Comparison of ENCODE assay signal across 8 cellular contexts in genomic region chr3:69052567-69052898, GRCh38. TPM values are rescaled to one million over a fixed set of nuclear protein-coding genes. Genes with fewer than 3 reads are reported as not detected.
DNase-seq lines count a peak whose midpoint lies in the region; ATAC-seq and TF ChIP-seq lines count a peak whose summit lies in the region.

No MANE protein-coding gene starts in this region.

- intact Hi-C loops in IMR-90 (cut with micrococcal nuclease) = no loop called here
- intact Hi-C loops in dendritic cell treated with granulocyte-macrophage colony-stimulating factor and Interleukin-4, amounts not matched to agents 40 ng/mL and 50 ng/mL, for 4 days (cut with micrococcal nuclease) = loop anchor here (5.0 kb wide), 1 partner anchor 35 kb away; no protein-coding TSS in a partner anchor

- TF ChIP-seq EP300 in neural cell (conservative IDR thresholded peaks at IDR 0.05; ENCODE audit: poor library complexity, severe bottlenecking) = no peak

- peak overlapping the region; percentile 97 for H3K4me3 Mint-ChIP-seq in dendritic cell treated with granulocyte-macrophage colony-stimulating factor and Interleukin-4, amounts not matched to agents 40 ng/mL and 50 ng/mL, for 4 days

- H4K20me1 ChIP-seq in IMR-90 (ENCODE audit: insufficient read depth, low read length) (peaks cover 26% of the 10 kb centered on the region; the same call in 1 of the 2 replicates), neural cell (ENCODE audit: insufficient read depth) (no peaks in the 10 kb centered on the region)

- in situ Hi-C loops in IMR-90 (cut with MboI; ENCODE audit: low sequenced_read_pairs) = no loop called here

- H4K8ac ChIP-seq in IMR-90 (ENCODE audit: low read depth in 2 of 2, low read length in 2 of 2) = peak overlapping the region; percentile 91 to 95

- peak overlapping the region; percentile 67; the same call in 1 of the 2 replicates for H3K9ac ChIP-seq in IMR-90 (ENCODE audit: low read depth, low read length)
- peak overlapping the region; percentile 92 for H3K9ac ChIP-seq in neural cell (ENCODE audit: low read length)

- H2AK5ac ChIP-seq in IMR-90 (ENCODE audit: low read depth, low read length) = peak overlapping the region; percentile 62; the same call in 1 of the 2 replicates

- peaks cover 51% of the 10 kb centered on the region for H3K36me3 Mint-ChIP-seq in dendritic cell treated with granulocyte-macrophage colony-stimulating factor and Interleukin-4, amounts not matched to agents 40 ng/mL and 50 ng/mL, for 4 days (ENCODE audit: low read depth)

- no peaks in the 10 kb centered on the region for H3F3A ChIP-seq in neural cell (ENCODE audit: insufficient read depth, low read length, poor library complexity, severe bottlenecking)

- peak overlapping the region; percentile 79 for H3K4me3 ChIP-seq in IMR-90 (ENCODE audit: insufficient read depth, low read depth, low read length)
- H3K4me3 ChIP-seq in neural cell (ENCODE audit: low read length) = peak overlapping the region; percentile 81

- peak overlapping the region; percentile 66; the same call in 1 of the 2 replicates for H3K23ac ChIP-seq in IMR-90 (ENCODE audit: low read depth, low read length)

- peaks cover 35% of the 10 kb centered on the region for H3K4me1 Mint-ChIP-seq in dendritic cell treated with granulocyte-macrophage colony-stimulating factor and Interleukin-4, amounts not matched to agents 40 ng/mL and 50 ng/mL, for 4 days (ENCODE audit: low read depth)

- CTCF ChIA-PET in IMR-90 (lab: Yijun Ruan, JAX) = interaction anchor here (0.6 to 1.5 kb wide), 2 partner anchors 11 to 243 kb away, joined by 3 to 4 read pairs; no protein-coding TSS in a partner anchor

- POLR2A ChIA-PET in IMR-90 (lab: Charles Lee; ENCODE audit: unreplicated experiment) = no interaction called here

- no peaks in the 10 kb centered on the region for H3K9me2 ChIP-seq in neural cell (ENCODE audit: insufficient read depth, low read length)

- H3K27me3 ChIP-seq in IMR-90 (ENCODE audit: control insufficient read depth, insufficient read depth, low read length) = no peaks in the 10 kb centered on the region
- H3K27me3 ChIP-seq in neural cell (ENCODE audit: insufficient read depth, low read depth, low read length) = no peaks in the 10 kb centered on the region

- peak overlapping the region; percentile 76 for H4K91ac ChIP-seq in IMR-90 (ENCODE audit: insufficient read depth, low read depth, low read length)

- H3K4me2 ChIP-seq in IMR-90 (ENCODE audit: low read depth, low read length) (peak overlapping the region; percentile 88), neural cell (ENCODE audit: low read length) (peak overlapping the region; percentile 83)

- no peaks in the 10 kb centered on the region for H3K27me3 Mint-ChIP-seq in dendritic cell treated with granulocyte-macrophage colony-stimulating factor and Interleukin-4, amounts not matched to agents 40 ng/mL and 50 ng/mL, for 4 days

- no CpG with 5 or more reads among the region's 3 CpGs for WGBS in IMR-90 (ENCODE audit: extremely low coverage in 2 of 2, insufficient read length in 1 of 2), 2 experiments

- ATAC-seq in GM19035 (IDR thresholded peaks at IDR 0.05; ENCODE audit: unreplicated experiment) (peak; percentile 11), IMR-90 (ENCODE audit: low read depth) (peak; percentile 3), HG02884 (IDR thresholded peaks at IDR 0.05; ENCODE audit: unreplicated experiment) (no peak)

- no TSS peak for BruUV-seq in IMR-90 (replicated peaks; lab: Mats Ljungman, UMichigan)

- peak overlapping the region; percentile 84 for H4K5ac ChIP-seq in IMR-90 (ENCODE audit: low read depth, low read length)

- TF ChIP-seq CTCF in IMR-90 (conservative IDR thresholded peaks at IDR 0.05; ENCODE audit: low read depth, low read length) = no peak
- TF ChIP-seq CTCF in neural cell (IDR thresholded peaks at IDR 0.05; ENCODE audit: poor library complexity, severe bottlenecking) = peak; percentile 2

- peak overlapping the region; percentile 74 for H3K4ac ChIP-seq in IMR-90 (ENCODE audit: low read depth, low read length)

- H3K9me1 ChIP-seq in IMR-90 (ENCODE audit: insufficient read depth, low read length) = no peaks in the 10 kb centered on the region; the same call in 1 of the 2 replicates

- H3K4me1 ChIP-seq in IMR-90 (ENCODE audit: control insufficient read depth, insufficient read depth, low read length) = no peaks in the 10 kb centered on the region

- TF ChIP-seq POLR2A in IMR-90 (IDR thresholded peaks at IDR 0.05; ENCODE audit: low read depth, low read length) = no peak

- H3K79me1 ChIP-seq in IMR-90 (ENCODE audit: low read depth in 1 of 2, low read length in 2 of 2) = peaks cover 3 to 26% of the 10 kb centered on the region in 2 experiments; a peak in 2 of 4 replicates

- peak overlapping the region; percentile 96 for H2AK9ac ChIP-seq in IMR-90 (replicated peaks; ENCODE audit: low read depth, low read length, poor library complexity)

- peak overlapping the region; percentile 85 for H2BK5ac ChIP-seq in IMR-90 (ENCODE audit: low read depth, low read length, poor library complexity, severe bottlenecking)

- H3K79me2 ChIP-seq in neural cell (replicated peaks; ENCODE audit: insufficient read depth, low read length) = peaks cover 19% of the 10 kb centered on the region

- no peak overlapping the region for H2BK20ac ChIP-seq in IMR-90 (ENCODE audit: low read depth, low read length)

- peak overlapping the region; percentile 58; the same call in 2 of the 3 replicates for H2BK15ac ChIP-seq in IMR-90 (ENCODE audit: low read depth, low read length)

- peak overlapping the region; percentile 65 for H3K27ac ChIP-seq in IMR-90 (ENCODE audit: insufficient read depth, low read length)
- peak overlapping the region; percentile 86 for H3K27ac ChIP-seq in neural cell (ENCODE audit: low read length)

- TF ChIP-seq RAD21 in IMR-90 (IDR thresholded peaks at IDR 0.05; ENCODE audit: low read length) (no peak), neural cell (conservative IDR thresholded peaks at IDR 0.05) (no peak)

- peak overlapping the region; percentile 26; the same call in 1 of the 2 replicates for H2BK120ac ChIP-seq in IMR-90 (ENCODE audit: low read depth, low read length)

- dilution Hi-C loops in IMR-90 (cut with HindIII; ENCODE audit: low sequenced_read_pairs, unreplicated experiment) = no loop called here

- DNase-seq in IMR-90 (no peak), GDM1 (lab: John Stamatoyannopoulos, UW) (no peak), NCI-H2081 treated with DMSO at 0.1 percent for 48 hours (lab: John Stamatoyannopoulos, UW) (no peak)
- DNase-seq in stimulated activated CD4-positive, alpha-beta T cell treated with anti-CD3 and anti-CD28 coated beads, Interleukin-4, amount 100 ng/mL, for 24 hours = no peak

- no peaks in the 10 kb centered on the region for H3K9me3 ChIP-seq in IMR-90 (ENCODE audit: control insufficient read depth, insufficient read depth, low read length)
- H3K9me3 ChIP-seq in neural cell (ENCODE audit: low read length) = no peaks in the 10 kb centered on the region

- H3K9me3 Mint-ChIP-seq in dendritic cell treated with granulocyte-macrophage colony-stimulating factor and Interleukin-4, amounts not matched to agents 40 ng/mL and 50 ng/mL, for 4 days = no peaks in the 10 kb centered on the region

- H3K18ac ChIP-seq in IMR-90 (ENCODE audit: low read depth, low read length) = peak overlapping the region; percentile 75

- H3K36me3 ChIP-seq in IMR-90 (ENCODE audit: control insufficient read depth, insufficient read depth, low read length) = peaks cover 13% of the 10 kb centered on the region
- H3K36me3 ChIP-seq in neural cell (ENCODE audit: insufficient read depth, low read length) = peaks cover 5% of the 10 kb centered on the region

- peak overlapping the region; percentile 95 for H2AFZ ChIP-seq in IMR-90 (replicated peaks; ENCODE audit: low read length, poor library complexity)
- H2AFZ ChIP-seq in neural cell (ENCODE audit: low read depth, low read length) = peak overlapping the region; percentile 73

- peak overlapping the region; percentile 98 for H3K27ac Mint-ChIP-seq in dendritic cell treated with granulocyte-macrophage colony-stimulating factor and Interleukin-4, amounts not matched to agents 40 ng/mL and 50 ng/mL, for 4 days

- H3K14ac ChIP-seq in IMR-90 (replicated peaks; ENCODE audit: low read depth, low read length) = peak overlapping the region; percentile 72

- peak overlapping the region; percentile 90 for H3K56ac ChIP-seq in IMR-90 (ENCODE audit: extremely low read depth, insufficient read depth, low read length)

TF ChIP-seq in IMR-90, 13 proteins besides CTCF, POLR2A, EP300 and RAD21 (continues in another document):
- no peak for TF ChIP-seq SMC3 (IDR thresholded peaks at IDR 0.05; ENCODE audit: low read depth, low read length)

RNA-seq across cellular contexts. Expression of gene TMF1, which starts 0.4 kb away (rescaled TPM):
- 39.1 and 57.5 TPM in 2 replicates for total RNA-seq in IMR-90 (2012; rRNA removed)
- polyA plus RNA-seq in IMR-90 (2012; rRNA removed) (9.5 and 12.4 TPM in 2 replicates), neural cell (21.4 TPM in 2 replicates)
- polyA plus RNA-seq in IMR-90 (2012; cell fraction: cytosol; rRNA removed) = 1.9 and 2.2 TPM in 2 replicates
- polyA plus RNA-seq in IMR-90 (2012; cell fraction: nucleus; rRNA removed; ENCODE audit: low replicate concordance) = 3.2 and 16.3 TPM in 2 replicates
- polyA minus RNA-seq in neural cell = 57.9 and 65.1 TPM in 2 replicates

RNA-seq across cellular contexts. Expression of gene UBA3, which starts 27.6 kb away (rescaled TPM):
- total RNA-seq in IMR-90 (2012; rRNA removed) = 64.3 and 77.2 TPM in 2 replicates
- polyA plus RNA-seq in IMR-90 (2012; rRNA removed) = 42.6 and 51.8 TPM in 2 replicates
- polyA plus RNA-seq in IMR-90 (2012; cell fraction: cytosol; rRNA removed) = 9.2 and 15.1 TPM in 2 replicates
- polyA plus RNA-seq in IMR-90 (2012; cell fraction: nucleus; rRNA removed; ENCODE audit: low replicate concordance) = 11.2 and 75.3 TPM in 2 replicates
- polyA plus RNA-seq in neural cell = 119 and 168 TPM in 2 replicates
- polyA minus RNA-seq in neural cell = 114 and 122 TPM in 2 replicates

RNA-seq across cellular contexts. Expression of gene ARL6IP5, which starts 32.2 kb away (rescaled TPM):
- total RNA-seq in IMR-90 (2012; rRNA removed) = 98.8 and 126 TPM in 2 replicates
- polyA plus RNA-seq in IMR-90 (2012; rRNA removed) = 68.7 and 76.4 TPM in 2 replicates
- polyA plus RNA-seq in IMR-90 (2012; cell fraction: cytosol; rRNA removed) = 25.4 and 55.0 TPM in 2 replicates
- polyA plus RNA-seq in IMR-90 (2012; cell fraction: nucleus; rRNA removed; ENCODE audit: low replicate concordance) = 14.4 and 22.8 TPM in 2 replicates
- polyA plus RNA-seq in neural cell = 91.2 and 108 TPM in 2 replicates
- polyA minus RNA-seq in neural cell = 72.6 and 80.5 TPM in 2 replicates

RNA-seq across cellular contexts. Expression of gene EOGT, which starts 39.0 kb away (rescaled TPM):
- 35.6 and 41.2 TPM in 2 replicates for total RNA-seq in IMR-90 (2012; rRNA removed)
- 9.7 and 12.3 TPM in 2 replicates for polyA plus RNA-seq in IMR-90 (2012; rRNA removed)
- polyA plus RNA-seq in IMR-90 (2012; cell fraction: cytosol; rRNA removed) = 2.9 and 3.7 TPM in 2 replicates
- 6.5 and 30.8 TPM in 2 replicates for polyA plus RNA-seq in IMR-90 (2012; cell fraction: nucleus; rRNA removed; ENCODE audit: low replicate concordance)
- polyA plus RNA-seq in neural cell = 3.2 and 5.2 TPM in 2 replicates
- polyA minus RNA-seq in neural cell = 2.7 and 6.3 TPM in 2 replicates
